15 cellular contexts compared by ENCODE assay signal in genomic region chr5:86866036-86866435, GRCh38.
A peak's percentile ranks its signal among the peaks of the same experiment; 100 is the strongest.
DNase-seq lines count a peak whose midpoint lies in the region; TF ChIP-seq lines count a peak whose summit lies in the region.
"Had no signal": no experiment of that assay in that cellular context is flagged by ENCODE, and none has a peak within 500 bp of the region (broad histone marks: within the 10 kb centered on the region; RNA-seq: fewer than 3 reads in every experiment).

No MANE protein-coding gene starts in this region.

- H4K20me1 ChIP-seq in MM.1S (ENCODE audit: insufficient read depth, low read length) = no peaks in the 10 kb centered on the region

- no peak overlapping the region for H3K4me2 ChIP-seq in MM.1S (ENCODE audit: low read depth, low read length)

- no peaks in the 10 kb centered on the region for H3K9me3 ChIP-seq in MM.1S (replicated peaks; ENCODE audit: insufficient read depth, low read length)

- no peak overlapping the region for H3K4me3 ChIP-seq in MM.1S (ENCODE audit: low read length)
- H3K4me3 ChIP-seq: K562 had no signal

- H3K4me1 ChIP-seq in MM.1S (ENCODE audit: low read length) = no peaks in the 10 kb centered on the region

- H3K27ac ChIP-seq in MM.1S (ENCODE audit: low read length) = no peak overlapping the region

- H3K9ac ChIP-seq in MM.1S (ENCODE audit: low read length) = no peak overlapping the region

- no peaks in the 10 kb centered on the region for H3K9me2 ChIP-seq in MM.1S (replicated peaks; ENCODE audit: insufficient read depth, low read length)

- no peaks in the 10 kb centered on the region for H3F3A ChIP-seq in MM.1S (ENCODE audit: insufficient read depth, low read length)

- H3K79me2 ChIP-seq in MM.1S (ENCODE audit: low read length) = no peaks in the 10 kb centered on the region

- H2AFZ ChIP-seq in MM.1S (ENCODE audit: low read length) = no peak overlapping the region

- DNase-seq in Ammon's horn (ENCODE audit: low spot score) (peak; percentile 79), NCI-H446 treated with DMSO at 0.1 percent for 48 hours (lab: John Stamatoyannopoulos, UW) (peak; percentile 94), cerebellum (ENCODE audit: low spot score) (peak; percentile 77), occipital lobe (lab: John Stamatoyannopoulos, UW) (peak; percentile 5), NOMO-1 treated with DMSO at 0.1 percent for 48 hours (lab: John Stamatoyannopoulos, UW; ENCODE audit: unreplicated experiment) (no peak), MM.1S (no peak), GM19240 (ENCODE audit: insufficient read length, low spot score) (no peak)
- DNase-seq: CD4-positive, alpha-beta memory T cell; DMS79; MV-4-11; NCI-H187 treated with DMSO at 0.1 percent for 48 hours; NCI-H226; NCI-H526 treated with DMSO at 0.1 percent for 48 hours; NK-92 treated with Interleukin-12 subunit alpha and Interleukin-12 subunit beta, amount 100 ng/mL, for 24 hours had no signal

- no peaks in the 10 kb centered on the region for H3K27me3 ChIP-seq in MM.1S (replicated peaks; ENCODE audit: insufficient read depth, low read length)

- TF ChIP-seq CTCF in MM.1S (IDR thresholded peaks at IDR 0.05; ENCODE audit: low read length) = no peak

- H3K36me3 ChIP-seq in MM.1S (replicated peaks; ENCODE audit: insufficient read depth, low read length) = no peaks in the 10 kb centered on the region

Comparison
In these comparisons a context has a peak if more than half of its experiments do, and no peak if none do; other contexts are left out.
1. DNase-seq: peak in Ammon's horn (single experiment), NCI-H446 treated with DMSO at 0.1 percent for 48 hours (single experiment), cerebellum (single experiment) and occipital lobe (single experiment); none in NOMO-1 treated with DMSO at 0.1 percent for 48 hours (single experiment), MM.1S (single experiment) and GM19240 (single experiment).